7 cellular contexts compared by ENCODE assay signal in the genomic region with DNA sequence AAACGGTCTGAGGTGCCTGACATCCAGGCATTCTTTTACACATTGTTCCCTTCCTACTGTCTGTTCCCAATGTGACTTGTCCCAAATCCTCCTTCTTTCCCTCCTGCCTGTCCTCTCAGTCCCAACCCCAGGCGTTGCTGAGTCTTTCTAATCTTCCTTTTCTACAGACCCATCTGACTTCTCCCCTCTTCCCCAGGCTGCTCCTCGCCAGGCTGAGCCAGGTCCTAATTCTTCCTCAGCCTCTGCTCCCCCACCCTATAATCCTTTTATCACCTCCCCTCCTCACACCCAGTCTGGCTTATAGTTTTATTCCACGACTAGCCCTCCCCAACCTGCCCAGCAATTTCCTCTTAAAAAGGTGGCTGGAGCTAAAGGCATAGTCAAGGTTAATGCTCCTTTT. TPM values are rescaled to one million over a fixed set of nuclear protein-coding genes. Genes with fewer than 3 reads are reported as not detected.
"Had no signal": no experiment of that assay in that cellular context is flagged by ENCODE, and none has a peak within 500 bp of the region (broad histone marks: within the 10 kb centered on the region; RNA-seq: fewer than 3 reads in every experiment).

No MANE protein-coding gene starts in this region.

RNA-seq across cellular contexts. Expression of a gene that starts 25.7 kb away (rescaled TPM):
- total RNA-seq: dermis blood vessel endothelial cell; glomerular endothelial cell; lung microvascular endothelial cell; mononuclear cell; naive thymus-derived CD4-positive, alpha-beta T cell had no signal
- polyA plus RNA-seq: naive thymus-derived CD4-positive, alpha-beta T cell had no signal

RNA-seq across cellular contexts. Expression of a gene that starts 27.9 kb away (rescaled TPM):
- polyA plus RNA-seq: naive thymus-derived CD4-positive, alpha-beta T cell had no signal

RNA-seq across cellular contexts. Expression of a gene that starts 45.7 kb away (rescaled TPM):
- total RNA-seq: dermis blood vessel endothelial cell; glomerular endothelial cell; heart right ventricle; liver; lung microvascular endothelial cell; naive thymus-derived CD4-positive, alpha-beta T cell had no signal
- polyA plus RNA-seq: naive thymus-derived CD4-positive, alpha-beta T cell had no signal
